ENCODE assay signal across 16 cellular contexts in genomic region chr4:26144526-26145167, GRCh38.
DNase-seq lines count a peak whose midpoint lies in the region; ATAC-seq and TF ChIP-seq lines count a peak whose summit lies in the region.
"Had no signal": no experiment of that assay in that cellular context is flagged by ENCODE, and none has a peak within 500 bp of the region (broad histone marks: within the 10 kb centered on the region; RNA-seq: fewer than 3 reads in every experiment).

No MANE protein-coding gene starts in this region.

- no peaks in the 10 kb centered on the region for H3K36me3 ChIP-seq in adrenal gland (replicated peaks in 1 of 2)

- H3K27ac ChIP-seq in RWPE1 (no peak overlapping the region), adrenal gland (peak overlapping the region in 2 of 5 donors; percentile 47 to 55)
- H3K27ac ChIP-seq: C4-2B, dorsolateral prefrontal cortex had no signal

- H3K4me3 Mint-ChIP-seq in natural killer cell treated with Interleukin-12 subunit alpha and Interleukin-12 subunit beta and Interleukin-15 and Interleukin-18, amount 100 ng/mL, for 72 hours, result peak overlapping the region; percentile 28
- H3K4me3 Mint-ChIP-seq in natural killer cell, result no peak overlapping the region
- H3K4me3 Mint-ChIP-seq: activated naive CD8-positive, alpha-beta T cell treated with anti-CD3 and anti-CD28 coated beads, Interleukin-2, amount 10 ng/mL, durations not matched to agents 7 days and 5 days; memory B cell had no signal

- no peak overlapping the region for H3K4me3 ChIP-seq in fibroblast of the aortic adventitia (ENCODE audit: low read depth, low read length)
- no peak overlapping the region for H3K4me3 ChIP-seq in adrenal gland
- H3K4me3 ChIP-seq: dorsolateral prefrontal cortex had no signal

- peaks cover 11 to 14% of the 10 kb centered on the region in 2 donors for H3K27me3 Mint-ChIP-seq in natural killer cell treated with Interleukin-12 subunit alpha and Interleukin-12 subunit beta and Interleukin-15 and Interleukin-18, amount 100 ng/mL, for 72 hours
- H3K27me3 Mint-ChIP-seq in natural killer cell (ENCODE audit: low read depth in 2 of 2), result peaks cover 19 to 50% of the 10 kb centered on the region in 2 donors
- H3K27me3 Mint-ChIP-seq: memory B cell had no signal

- H3K9me3 ChIP-seq in adrenal gland (replicated peaks in 1 of 3), result no peaks in the 10 kb centered on the region

- H3K27ac Mint-ChIP-seq in natural killer cell treated with Interleukin-12 subunit alpha and Interleukin-12 subunit beta and Interleukin-15 and Interleukin-18, amount 100 ng/mL, for 72 hours, result peak overlapping the region in 1 of 2 donors; percentile 83
- H3K27ac Mint-ChIP-seq in natural killer cell, result no peak overlapping the region
- H3K27ac Mint-ChIP-seq: activated naive CD8-positive, alpha-beta T cell treated with anti-CD3 and anti-CD28 coated beads, Interleukin-2, amount 10 ng/mL, durations not matched to agents 7 days and 5 days; memory B cell had no signal

- ATAC-seq in natural killer cell treated with Interleukin-12 subunit alpha and Interleukin-12 subunit beta and Interleukin-15 and Interleukin-18, amount 100 ng/mL, for 72 hours, result no peak
- ATAC-seq in natural killer cell, result no peak
- ATAC-seq in esophagus mucosa, result no peak

- WGBS in adrenal gland, 4 donors, result 60 to 63% (median 62%) methylated on average over 2 of the region's 2 CpGs

- no peak for DNase-seq in natural killer cell treated with Interleukin-12 subunit alpha and Interleukin-12 subunit beta and Interleukin-15 and Interleukin-18, amount 100 ng/mL, for 72 hours (ENCODE audit: low spot score)
- DNase-seq in natural killer cell (no peak), RWPE1 (ENCODE audit: low spot score) (peak; percentile 5), fibroblast of the aortic adventitia (ENCODE audit: low read depth) (peak; percentile 31), adrenal gland (no peak), epidermal melanocyte (ENCODE audit: insufficient read length, low spot score) (no peak)
- no peak for DNase-seq in activated CD4-positive, CD25-positive, alpha-beta regulatory T cell (lab: John Stamatoyannopoulos, UW)
- DNase-seq: activated naive CD8-positive, alpha-beta T cell treated with anti-CD3 and anti-CD28 coated beads, Interleukin-2, amount 10 ng/mL, durations not matched to agents 7 days and 5 days; dorsolateral prefrontal cortex; GF-D8; NCI-H1092; NCI-H2171 treated with DMSO at 0.1 percent for 48 hours; OCI-M1 had no signal

- H3K4me1 Mint-ChIP-seq in natural killer cell treated with Interleukin-12 subunit alpha and Interleukin-12 subunit beta and Interleukin-15 and Interleukin-18, amount 100 ng/mL, for 72 hours (ENCODE audit: low read depth in 2 of 2), result peaks cover 21 to 32% of the 10 kb centered on the region in 2 donors
- peaks cover 9 to 10% of the 10 kb centered on the region in 2 donors for H3K4me1 Mint-ChIP-seq in natural killer cell

- H3K4me1 ChIP-seq in adrenal gland (replicated peaks in 1 of 2), result peaks cover 0 to 7% of the 10 kb centered on the region in 2 donors

- CTCF ChIA-PET in RWPE1 (lab: Yijun Ruan, JAX), result no interaction called here

- peaks cover 7% of the 10 kb centered on the region for H3K9me3 Mint-ChIP-seq in natural killer cell treated with Interleukin-12 subunit alpha and Interleukin-12 subunit beta and Interleukin-15 and Interleukin-18, amount 100 ng/mL, for 72 hours
- H3K9me3 Mint-ChIP-seq in natural killer cell, result no peaks in the 10 kb centered on the region
- H3K9me3 Mint-ChIP-seq: memory B cell had no signal

- POLR2A ChIA-PET in RWPE1 (lab: Yijun Ruan, JAX; ENCODE audit: low non-redundant PET), result no interaction called here

- H3K27me3 ChIP-seq in adrenal gland, result no peaks in the 10 kb centered on the region
- H3K27me3 ChIP-seq: dorsolateral prefrontal cortex had no signal

- intact Hi-C loops in natural killer cell (cut with micrococcal nuclease), result no loop called here
- intact Hi-C loops in adrenal gland (cut with DNase I), result no loop called here

- peaks cover 23% of the 10 kb centered on the region for H3K36me3 Mint-ChIP-seq in natural killer cell treated with Interleukin-12 subunit alpha and Interleukin-12 subunit beta and Interleukin-15 and Interleukin-18, amount 100 ng/mL, for 72 hours
- no peaks in the 10 kb centered on the region for H3K36me3 Mint-ChIP-seq in natural killer cell
- H3K36me3 Mint-ChIP-seq: memory B cell had no signal

- TF ChIP-seq POLR2A in adrenal gland (IDR thresholded peaks at IDR 0.05), result no peak

- TF ChIP-seq CTCF in natural killer cell (IDR thresholded peaks at IDR 0.05) (no peak), RWPE1 (conservative IDR thresholded peaks at IDR 0.05; ENCODE audit: low read depth) (no peak), fibroblast of the aortic adventitia (IDR thresholded peaks at IDR 0.05; ENCODE audit: insufficient read depth, low read length) (no peak), adrenal gland (IDR thresholded peaks at IDR 0.05) (no peak)

Comparison
In these comparisons a context has a peak if more than half of its experiments do, and no peak if none do; other contexts are left out.
1. DNase-seq: peak in RWPE1 (single experiment) and fibroblast of the aortic adventitia (single experiment); none in natural killer cell treated with Interleukin-12 subunit alpha and Interleukin-12 subunit beta and Interleukin-15 and Interleukin-18, amount 100 ng/mL, for 72 hours (single experiment), natural killer cell (single experiment), activated CD4-positive, CD25-positive, alpha-beta regulatory T cell (0 of 4), adrenal gland (0 of 7) and epidermal melanocyte (single experiment).